ENCODE assay signal across 25 cellular contexts in genomic region chr9:69456201-69456600, GRCh38.
DNase-seq lines count a peak whose midpoint lies in the region; ATAC-seq and TF ChIP-seq lines count a peak whose summit lies in the region.
"Had no signal": no experiment of that assay in that cellular context is flagged by ENCODE, and none has a peak within 500 bp of the region (broad histone marks: within the 10 kb centered on the region; RNA-seq: fewer than 3 reads in every experiment).

No MANE protein-coding gene starts in this region.

- no peak for ATAC-seq in GM19023 (IDR thresholded peaks at IDR 0.05; ENCODE audit: unreplicated experiment)
- ATAC-seq: GM12878 had no signal

- H3K4me1 Mint-ChIP-seq in endothelial cell (ENCODE audit: unreplicated experiment) = peaks cover 12% of the 10 kb centered on the region
- H3K4me1 Mint-ChIP-seq: B cell; CD4-positive, alpha-beta memory T cell; CD4-positive, CD25-positive, alpha-beta regulatory T cell; CD8-positive, alpha-beta memory T cell had no signal

- H3K4me3 Mint-ChIP-seq in endothelial cell (ENCODE audit: unreplicated experiment) = no peak overlapping the region
- H3K4me3 Mint-ChIP-seq: B cell; CD14-positive monocyte; CD4-positive, alpha-beta memory T cell; CD4-positive, CD25-positive, alpha-beta regulatory T cell; CD8-positive, alpha-beta memory T cell had no signal

- no peak overlapping the region for H3K4me3 ChIP-seq in H7 (ENCODE audit: insufficient read depth, low read depth, low read length)
- no peak overlapping the region for H3K4me3 ChIP-seq in coronary artery
- H3K4me3 ChIP-seq: GM12878 had no signal

- peaks cover 4% of the 10 kb centered on the region for H3K27me3 Mint-ChIP-seq in endothelial cell (ENCODE audit: unreplicated experiment)
- H3K27me3 Mint-ChIP-seq: B cell; CD4-positive, alpha-beta memory T cell; CD8-positive, alpha-beta memory T cell had no signal

- DNase-seq in H7 (peak; percentile 3), coronary artery (ENCODE audit: low spot score) (peak; percentile 52), islet precursor cell (peak; percentile 38), AG08396 (ENCODE audit: low spot score) (no peak), endothelial cell (ENCODE audit: low spot score) (no peak)
- no peak for DNase-seq in stimulated activated CD4-positive, alpha-beta T cell treated with anti-CD3 and anti-CD28 coated beads, Interleukin-4, amount 100 ng/mL, for 24 hours
- DNase-seq: 8988T; ACHN; AML-193; C1 segment of cervical spinal cord; CD4-positive, alpha-beta memory T cell; CD4-positive, CD25-positive, alpha-beta regulatory T cell; CD8-positive, alpha-beta memory T cell; COR-L47; DMS 273 treated with DMSO at 0.1 percent for 48 hours; DMS153; DMS53; DMS79; DND-41; EL; GDM1 had no signal

- TF ChIP-seq CTCF in coronary artery (IDR thresholded peaks at IDR 0.05) (no peak), endothelial cell (IDR thresholded peaks at IDR 0.05; ENCODE audit: unreplicated experiment) (no peak)

- H3K36me3 Mint-ChIP-seq in endothelial cell (ENCODE audit: low read depth, unreplicated experiment) = peaks cover 8% of the 10 kb centered on the region
- H3K36me3 Mint-ChIP-seq: CD14-positive monocyte; CD4-positive, alpha-beta memory T cell; CD4-positive, CD25-positive, alpha-beta regulatory T cell; CD8-positive, alpha-beta memory T cell had no signal

- H3K9me3 Mint-ChIP-seq in endothelial cell (ENCODE audit: unreplicated experiment) = no peaks in the 10 kb centered on the region
- H3K9me3 Mint-ChIP-seq: CD14-positive monocyte; CD4-positive, alpha-beta memory T cell; CD4-positive, CD25-positive, alpha-beta regulatory T cell; CD8-positive, alpha-beta memory T cell had no signal

- H3K36me3 ChIP-seq in H7 (replicated peaks; ENCODE audit: control insufficient read depth, insufficient read depth, low read length) = no peaks in the 10 kb centered on the region

- no peaks in the 10 kb centered on the region for H3K27me3 ChIP-seq in H7 (ENCODE audit: control insufficient read depth, insufficient read depth, low read length)

- H3K27ac ChIP-seq in coronary artery = no peak overlapping the region

- H3K27ac Mint-ChIP-seq in endothelial cell (ENCODE audit: unreplicated experiment) = no peak overlapping the region
- H3K27ac Mint-ChIP-seq: B cell; CD14-positive monocyte; CD4-positive, CD25-positive, alpha-beta regulatory T cell; CD8-positive, alpha-beta memory T cell had no signal

Comparison
In these comparisons a context has a peak if more than half of its experiments do, and no peak if none do; other contexts are left out.
1. DNase-seq: peak in H7 (single experiment), coronary artery (single experiment) and islet precursor cell (single experiment); none in AG08396 (single experiment), endothelial cell (single experiment) and stimulated activated CD4-positive, alpha-beta T cell treated with anti-CD3 and anti-CD28 coated beads, Interleukin-4, amount 100 ng/mL, for 24 hours (single experiment).